In genomic region chr1:165426745-165427144, GRCh38 we compare ENCODE assay signal across 18 cellular contexts. TPM values are rescaled to one million over a fixed set of nuclear protein-coding genes. Genes with fewer than 3 reads are reported as not detected.
"Had no signal": no experiment of that assay in that cellular context is flagged by ENCODE, and none has a peak within 500 bp of the region (broad histone marks: within the 10 kb centered on the region; RNA-seq: fewer than 3 reads in every experiment).

No MANE protein-coding gene starts in this region.

- H3K36me3 ChIP-seq: neutrophil, sigmoid colon had no signal

- H3K9me3 ChIP-seq: heart right ventricle, mucosa of descending colon, neutrophil, sigmoid colon had no signal

- H3K27me3 ChIP-seq: heart right ventricle, neutrophil, sigmoid colon had no signal

- DNase-seq: erythroblast; foreskin melanocyte; heart right ventricle; immature natural killer cell; kidney; left colon; mammary epithelial cell; mucosa of descending colon; naive thymus-derived CD8-positive, alpha-beta T cell; sigmoid colon; stimulated activated CD4-positive, alpha-beta T cell treated with anti-CD3 and anti-CD28 coated beads, Interleukin-2, amount 100 ng/mL, for 48 hours; stimulated activated naive CD4-positive, alpha-beta T cell treated with Interleukin-2 at 50 U/mL for 16 hours; trophoblast cell had no signal

- H3K4me2 ChIP-seq: smooth muscle cell had no signal

- H3K4me3 ChIP-seq: heart right ventricle, mucosa of descending colon, sigmoid colon, smooth muscle cell had no signal

- H3K27ac ChIP-seq: heart right ventricle, neutrophil, sigmoid colon had no signal

- FAIRE-seq: colon, kidney had no signal

RNA-seq across cellular contexts. Expression of gene RXRG, which starts 18.2 kb away (rescaled TPM):
- total RNA-seq: mammary epithelial cell; naive thymus-derived CD8-positive, alpha-beta T cell; osteoblast; pulmonary artery endothelial cell; smooth muscle cell had no signal
- polyA plus RNA-seq: immature natural killer cell; mammary epithelial cell; naive thymus-derived CD8-positive, alpha-beta T cell had no signal
